19 cellular contexts compared by ENCODE assay signal in the genomic region with DNA sequence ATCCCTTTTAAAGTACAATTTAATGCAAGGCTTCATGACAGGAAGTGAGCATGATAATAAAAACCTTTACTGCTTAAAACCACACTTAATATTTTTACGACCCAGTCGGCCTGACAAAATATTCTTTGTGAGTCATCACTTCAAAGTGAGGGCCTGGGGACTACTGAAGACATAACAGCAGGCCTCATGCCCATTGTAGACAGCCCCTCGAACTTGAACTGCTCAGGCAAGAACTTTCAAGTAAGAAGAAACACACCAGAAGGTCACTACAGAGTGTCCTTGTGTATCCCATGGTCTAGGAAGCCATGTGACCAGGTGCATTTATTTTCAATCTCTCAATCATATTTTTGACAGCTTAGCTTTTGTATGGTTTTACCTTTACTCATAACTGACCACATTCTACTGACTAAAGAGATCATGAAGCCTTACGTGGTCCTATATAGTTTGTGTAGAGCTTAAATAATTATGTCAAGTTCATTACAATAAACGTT.
DNase-seq lines count a peak whose midpoint lies in the region; ATAC-seq, FAIRE-seq and TF ChIP-seq lines count a peak whose summit lies in the region.
"Had no signal": no experiment of that assay in that cellular context is flagged by ENCODE, and none has a peak within 500 bp of the region (broad histone marks: within the 10 kb centered on the region; RNA-seq: fewer than 3 reads in every experiment).

No MANE protein-coding gene starts in this region.

- peaks cover 3% of the 10 kb centered on the region for H3K9me3 Mint-ChIP-seq in progenitor cell of endocrine pancreas (ENCODE audit: low read depth)
- H3K9me3 Mint-ChIP-seq: T-helper 1 cell treated with Interleukin-12 subunit alpha and Interleukin-12 subunit beta and Interleukin-4 antibody, amounts not matched to agents 30 μg/mL and 1 μg/mL, for 36 hours had no signal

- peaks cover 2% of the 10 kb centered on the region for H3K4me1 Mint-ChIP-seq in progenitor cell of endocrine pancreas (ENCODE audit: low read depth)

- H3K27me3 ChIP-seq in SK-N-SH (ENCODE audit: insufficient read depth) = no peaks in the 10 kb centered on the region
- no peaks in the 10 kb centered on the region for H3K27me3 ChIP-seq in brain microvascular endothelial cell (replicated peaks)

- DNase-seq in SK-N-SH (no peak), MV-4-11 (lab: John Stamatoyannopoulos, UW) (peak; percentile 53), brain microvascular endothelial cell (peak; percentile 46), urothelium cell line (ENCODE audit: low spot score) (peak; percentile 65), occipital lobe (lab: John Stamatoyannopoulos, UW) (no peak), NCI-H1105 treated with DMSO at 0.1 percent for 48 hours (lab: John Stamatoyannopoulos, UW) (no peak), progenitor cell of endocrine pancreas (ENCODE audit: low spot score, unreplicated experiment) (no peak)
- DNase-seq: activated CD4-positive, alpha-beta T cell treated with anti-CD3 and anti-CD28 coated beads, Interleukin-2, amount 50 U/mL, for 1 hour; aorta; effector CD4-positive, alpha-beta T cell; KG1; kidney; NCI-H2171 treated with DMSO at 0.1 percent for 48 hours had no signal

- ATAC-seq in SK-N-SH treated with all-trans-retinoic acid at 6 μM for 48 hours = no peak

- H3K36me3 Mint-ChIP-seq in progenitor cell of endocrine pancreas (ENCODE audit: insufficient read depth) = no peaks in the 10 kb centered on the region

- H3K79me2 ChIP-seq in SK-N-SH (ENCODE audit: insufficient read depth) = no peaks in the 10 kb centered on the region
- H3K79me2 ChIP-seq: parathyroid adenoma had no signal

- FAIRE-seq in urothelium cell line (lab: Jason Lieb, UNC) = no peak
- FAIRE-seq: frontal cortex, GM12891, kidney had no signal

- no peak overlapping the region for H3K4me2 ChIP-seq in SK-N-SH

- no peaks in the 10 kb centered on the region for H3K9me3 ChIP-seq in SK-N-SH
- H3K9me3 ChIP-seq: thoracic aorta had no signal

- H4K20me1 ChIP-seq in SK-N-SH (ENCODE audit: insufficient read depth) = no peaks in the 10 kb centered on the region

- peak overlapping the region; percentile 43; the same call in 1 of the 2 replicates for H2AFZ ChIP-seq in SK-N-SH (ENCODE audit: low read depth)
- H2AFZ ChIP-seq: parathyroid adenoma had no signal

- no peaks in the 10 kb centered on the region for H3K9me2 ChIP-seq in SK-N-SH

- no peak for TF ChIP-seq CTCF in SK-N-SH (IDR thresholded peaks at IDR 0.05)
- TF ChIP-seq CTCF in brain microvascular endothelial cell (IDR thresholded peaks at IDR 0.05; ENCODE audit: low read depth, low read length, missing control alignments) = no peak
- no peak for TF ChIP-seq CTCF in progenitor cell of endocrine pancreas (IDR thresholded peaks at IDR 0.05; ENCODE audit: unreplicated experiment)

- no peaks in the 10 kb centered on the region for H3K36me3 ChIP-seq in SK-N-SH (replicated peaks in 1 of 2; ENCODE audit: control insufficient read depth in 1 of 2, insufficient read depth in 2 of 2, low read length in 1 of 2)
- no peaks in the 10 kb centered on the region for H3K36me3 ChIP-seq in brain microvascular endothelial cell (replicated peaks)
- H3K36me3 ChIP-seq: thoracic aorta had no signal

- WGBS in SK-N-SH (ENCODE audit: low lambda C conversion rate) = 53% methylated on average over 5 of the region's 5 CpGs

- no peak for TF ChIP-seq RAD21 in SK-N-SH (IDR thresholded peaks at IDR 0.05; ENCODE audit: low read length)

- H3F3A ChIP-seq in SK-N-SH (replicated peaks; ENCODE audit: insufficient read depth) = no peaks in the 10 kb centered on the region

- CTCF ChIA-PET in SK-N-SH (lab: Yijun Ruan, JAX) = interaction anchor here (1.1 to 1.5 kb wide), 2 partner anchors 12 to 20 kb away, joined by 4 to 5 read pairs; no protein-coding TSS in a partner anchor

- no peak overlapping the region for H3K4me3 ChIP-seq in SK-N-SH (ENCODE audit: low read depth in 2 of 2, low read length in 1 of 2)
- no peak overlapping the region for H3K4me3 ChIP-seq in brain microvascular endothelial cell (ENCODE audit: low read depth, low read length)
- H3K4me3 ChIP-seq: thoracic aorta had no signal

- no peaks in the 10 kb centered on the region for H3K27me3 Mint-ChIP-seq in progenitor cell of endocrine pancreas

- TF ChIP-seq EP300 in SK-N-SH (IDR thresholded peaks at IDR 0.05; ENCODE audit: borderline replicate concordance in 1 of 2, low read depth in 1 of 2, low read length in 1 of 2) = no peak

- no peak overlapping the region for H3K27ac ChIP-seq in SK-N-SH (ENCODE audit: low read depth in 2 of 2, low read length in 1 of 2)
- H3K27ac ChIP-seq in brain microvascular endothelial cell = no peak overlapping the region
- H3K27ac ChIP-seq: parathyroid adenoma, thoracic aorta had no signal

- POLR2A ChIA-PET in SK-N-SH (lab: Yijun Ruan, JAX) = no interaction called here

- in situ Hi-C loops in brain microvascular endothelial cell (cut with HindIII; ENCODE audit: low pct_ligation_motif_present, low sequenced_read_pairs) = no loop called here

- no peak overlapping the region for H3K9ac ChIP-seq in SK-N-SH
- H3K9ac ChIP-seq: parathyroid adenoma had no signal

- no peak overlapping the region for H3K4me3 Mint-ChIP-seq in progenitor cell of endocrine pancreas (ENCODE audit: low read depth)
- H3K4me3 Mint-ChIP-seq: T-helper 1 cell treated with Interleukin-12 subunit alpha and Interleukin-12 subunit beta and Interleukin-4 antibody, amounts not matched to agents 30 μg/mL and 1 μg/mL, for 36 hours had no signal

- peaks cover 0 to 8% of the 10 kb centered on the region in 2 experiments; a peak in 2 of 4 replicates for H3K4me1 ChIP-seq in SK-N-SH (ENCODE audit: control insufficient read depth in 1 of 2, insufficient read depth in 2 of 2, low read depth in 1 of 2, low read length in 1 of 2)
- H3K4me1 ChIP-seq: parathyroid adenoma had no signal

- H3K27ac Mint-ChIP-seq in progenitor cell of endocrine pancreas = no peak overlapping the region
- H3K27ac Mint-ChIP-seq: T-helper 1 cell treated with Interleukin-12 subunit alpha and Interleukin-12 subunit beta and Interleukin-4 antibody, amounts not matched to agents 30 μg/mL and 1 μg/mL, for 36 hours had no signal

TF ChIP-seq in SK-N-SH, 30 proteins besides CTCF, POLR2A, EP300 and RAD21:
- TF ChIP-seq NRF1 (IDR thresholded peaks at IDR 0.05; ENCODE audit: low read depth, low read length) = no peak
- no peak for TF ChIP-seq TCF12 (IDR thresholded peaks at IDR 0.05)

TF ChIP-seq in SK-N-SH treated with all-trans-retinoic acid at 6 μM for 48 hours, 23 proteins besides CTCF, POLR2A, EP300 and RAD21:
- TF ChIP-seq GLIS3 (CRISPR knock-in tag; IDR thresholded peaks at IDR 0.05) (no peak), ESRRG (CRISPR knock-in tag; IDR thresholded peaks at IDR 0.05) (no peak), TCF4 (CRISPR knock-in tag; IDR thresholded peaks at IDR 0.05; ENCODE audit: borderline replicate concordance) (no peak)

Comparison
In these comparisons a context has a peak if more than half of its experiments do, and no peak if none do; other contexts are left out.
1. DNase-seq: peak in MV-4-11 (single experiment), brain microvascular endothelial cell (single experiment) and urothelium cell line (single experiment); none in SK-N-SH (single experiment), occipital lobe (single experiment), NCI-H1105 treated with DMSO at 0.1 percent for 48 hours (single experiment) and progenitor cell of endocrine pancreas (single experiment).